6 cellular contexts compared by ENCODE assay signal in genomic region chr19:11420429-11420893, GRCh38.
DNase-seq lines count a peak whose midpoint lies in the region; ATAC-seq and TF ChIP-seq lines count a peak whose summit lies in the region.

No MANE protein-coding gene starts in this region.

- CTCF ChIA-PET in AG04449 (lab: Yijun Ruan, JAX) (interaction anchor here (0.6 to 2.5 kb wide), 7 partner anchors 13 to 39 kb away, joined by 3 to 10 read pairs (median 6); partner anchors contain the start of gene PRKCSH), GM10248 (lab: Yijun Ruan, JAX) (interaction anchor here (0.8 to 7.4 kb wide), 6 partner anchors 14 to 109 kb away, joined by 3 to 50 read pairs (median 3); partner anchors contain the start of genes ODAD3, PRKCSH and SWSAP1)

- DNase-seq in AG04449 (ENCODE audit: low read depth, low spot score), result no peak
- DNase-seq in OCI-M1 (lab: John Stamatoyannopoulos, UW), result peak; percentile 84
- peak; percentile 70 for DNase-seq in islet precursor cell
- DNase-seq in NCI-H1417 (lab: John Stamatoyannopoulos, UW), result no peak
- no peak for DNase-seq in GM10248 (ENCODE audit: extremely low spot score)

- no peak for ATAC-seq in GM18519 (IDR thresholded peaks at IDR 0.05; ENCODE audit: low FRiP score, unreplicated experiment)

- TF ChIP-seq CTCF in AG04449 (IDR thresholded peaks at IDR 0.05; ENCODE audit: insufficient read depth, low read length, missing control alignments) (no peak), GM10248 (IDR thresholded peaks at IDR 0.05; ENCODE audit: control extremely low read depth, extremely low read depth, low read depth, missing control alignments) (no peak)

- POLR2A ChIA-PET in AG04449 (lab: Yijun Ruan, JAX), result interaction anchor here (1.0 kb wide), 1 partner anchor 45 kb away, joined by 3 read pairs; no protein-coding TSS in a partner anchor
- POLR2A ChIA-PET in GM10248 (lab: Yijun Ruan, JAX), result interaction anchor here (0.6 to 0.9 kb wide), 2 partner anchors 19 to 368 kb away, joined by 3 to 9 read pairs; no protein-coding TSS in a partner anchor

- peak overlapping the region; percentile 15; the same call in 1 of the 2 replicates for H3K4me3 ChIP-seq in AG04449 (ENCODE audit: low read depth, low read length)

Comparison
In these comparisons a context has a peak if more than half of its experiments do, and no peak if none do; other contexts are left out.
1. DNase-seq: peak in OCI-M1 (single experiment) and islet precursor cell (single experiment); none in AG04449 (single experiment), NCI-H1417 (0 of 3) and GM10248 (single experiment).